Comparison of ENCODE assay signal across 25 cellular contexts in the genomic region with DNA sequence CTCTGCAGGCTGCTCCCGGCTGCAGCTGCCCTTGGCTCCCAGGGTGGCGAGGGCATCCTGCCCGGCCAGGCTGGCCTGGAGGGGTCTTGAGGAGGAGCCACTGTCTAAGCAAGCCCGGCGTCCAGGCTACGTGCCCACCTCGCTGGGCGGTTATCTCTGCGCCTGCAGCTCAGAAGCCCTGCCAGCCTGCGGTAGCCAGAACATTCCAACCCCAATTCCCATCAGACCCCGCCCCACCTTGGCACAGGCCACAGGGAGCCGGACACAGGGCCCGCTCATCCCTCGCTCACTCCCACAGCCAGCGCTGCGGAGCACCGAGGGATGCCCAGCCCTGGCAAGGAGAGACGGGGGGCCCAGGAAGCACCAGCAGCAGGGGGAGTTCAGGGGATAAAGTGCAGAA.
"Had no signal": no experiment of that assay in that cellular context is flagged by ENCODE, and none has a peak within 500 bp of the region (broad histone marks: within the 10 kb centered on the region; RNA-seq: fewer than 3 reads in every experiment).

No MANE protein-coding gene starts in this region.

- H3K27ac ChIP-seq: esophagus squamous epithelium, gastrocnemius medialis, neutrophil, prostate gland, right atrium auricular region, sigmoid colon, thoracic aorta, tibial nerve, upper lobe of left lung, uterus had no signal

- DNase-seq: cortex of kidney; effector memory CD8-positive, alpha-beta T cell; erythroblast; esophagus squamous epithelium; gastrocnemius medialis; head of caudate nucleus; kidney; natural killer cell; sigmoid colon; small intestine; stimulated activated CD4-positive, alpha-beta T cell treated with anti-CD3 and anti-CD28 coated beads, Interleukin-15, amount 100 ng/mL, for 24 hours; stimulated activated CD4-positive, alpha-beta T cell treated with anti-CD3 and anti-CD28 coated beads, Interleukin-2, amount 100 ng/mL, for 48 hours; stimulated activated naive B cell treated with anti-CD40 and anti-IgM and Interleukin-4, amounts not matched to agents 10 μg/mL and 1 μg/mL and 100 μg/mL, for 72 hours; uterus had no signal

- H3K27me3 Mint-ChIP-seq: effector memory CD8-positive, alpha-beta T cell; stimulated activated naive B cell treated with anti-CD40 and anti-IgM and Interleukin-4, amounts not matched to agents 10 μg/mL and 1 μg/mL and 100 μg/mL, for 72 hours; stimulated activated naive CD8-positive, alpha-beta T cell treated with anti-CD3 and anti-CD28 coated beads, Interleukin-15, Interleukin-2, amounts not matched to agents 100 ng/mL and 50 ng/mL, for 24 hours had no signal

- H3K36me3 ChIP-seq: esophagus squamous epithelium, gastrocnemius medialis, neutrophil, prostate gland, right atrium auricular region, sigmoid colon, thoracic aorta, tibial nerve, upper lobe of left lung, uterus had no signal

- H3K36me3 Mint-ChIP-seq: memory B cell; natural killer cell; stimulated activated naive B cell treated with anti-CD40 and anti-IgM and Interleukin-4, amounts not matched to agents 10 μg/mL and 1 μg/mL and 100 μg/mL, for 72 hours had no signal

- H3K27me3 ChIP-seq: neutrophil, right atrium auricular region, sigmoid colon, tibial nerve, upper lobe of left lung, uterus had no signal

- H3K9me3 Mint-ChIP-seq: effector memory CD8-positive, alpha-beta T cell; natural killer cell; stimulated activated naive CD8-positive, alpha-beta T cell treated with anti-CD3 and anti-CD28 coated beads, Interleukin-15, Interleukin-2, amounts not matched to agents 100 ng/mL and 50 ng/mL, for 24 hours had no signal

- H3K4me3 ChIP-seq: esophagus squamous epithelium, gastrocnemius medialis, lung, prostate gland, right atrium auricular region, sigmoid colon, thoracic aorta, tibial nerve, upper lobe of left lung, uterus had no signal

- ATAC-seq: effector memory CD8-positive, alpha-beta T cell; gastrocnemius medialis; left lobe of liver; natural killer cell; stimulated activated naive B cell treated with anti-CD40 and anti-IgM and Interleukin-4, amounts not matched to agents 10 μg/mL and 1 μg/mL and 100 μg/mL, for 72 hours had no signal

- H3K4me1 ChIP-seq: gastrocnemius medialis, right atrium auricular region had no signal

- FAIRE-seq: endometrium, kidney, small intestine had no signal

- H3K27ac Mint-ChIP-seq: effector memory CD8-positive, alpha-beta T cell; memory B cell; natural killer cell; stimulated activated naive B cell treated with anti-CD40 and anti-IgM and Interleukin-4, amounts not matched to agents 10 μg/mL and 1 μg/mL and 100 μg/mL, for 72 hours; stimulated activated naive CD8-positive, alpha-beta T cell treated with anti-CD3 and anti-CD28 coated beads, Interleukin-15, Interleukin-2, amounts not matched to agents 100 ng/mL and 50 ng/mL, for 24 hours had no signal

- H3K4me1 Mint-ChIP-seq: memory B cell; natural killer cell; stimulated activated naive B cell treated with anti-CD40 and anti-IgM and Interleukin-4, amounts not matched to agents 10 μg/mL and 1 μg/mL and 100 μg/mL, for 72 hours had no signal

- H3K9me3 ChIP-seq: gastrocnemius medialis, neutrophil, prostate gland, right atrium auricular region, sigmoid colon, upper lobe of left lung, uterus had no signal

- H3K4me3 Mint-ChIP-seq: effector memory CD8-positive, alpha-beta T cell; memory B cell; natural killer cell; stimulated activated naive B cell treated with anti-CD40 and anti-IgM and Interleukin-4, amounts not matched to agents 10 μg/mL and 1 μg/mL and 100 μg/mL, for 72 hours; stimulated activated naive CD8-positive, alpha-beta T cell treated with anti-CD3 and anti-CD28 coated beads, Interleukin-15, Interleukin-2, amounts not matched to agents 100 ng/mL and 50 ng/mL, for 24 hours had no signal
